ENCODE assay signal across 24 cellular contexts in the genomic region with DNA sequence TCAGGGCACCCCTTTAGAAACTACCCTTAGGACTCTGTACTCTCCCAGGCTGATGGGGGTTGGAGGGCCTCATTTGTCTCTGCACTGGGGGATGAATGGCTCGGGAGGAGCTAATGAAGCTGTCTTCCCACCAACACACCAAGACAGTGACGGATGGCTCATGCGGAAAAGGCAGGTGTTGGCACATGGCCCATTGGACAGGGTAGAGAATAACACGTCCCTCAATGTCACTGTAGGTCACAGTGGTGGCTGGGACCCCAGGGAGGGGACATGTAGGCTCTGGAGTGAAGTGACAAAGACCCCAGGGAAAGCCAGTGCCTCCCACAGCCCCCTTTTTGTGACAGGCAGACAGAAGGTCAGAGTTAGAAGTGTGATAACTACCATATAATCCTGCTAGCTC.
"Had no signal": no experiment of that assay in that cellular context is flagged by ENCODE, and none has a peak within 500 bp of the region (broad histone marks: within the 10 kb centered on the region; RNA-seq: fewer than 3 reads in every experiment).

No MANE protein-coding gene starts in this region.

- H3K9ac ChIP-seq: parathyroid adenoma had no signal

- FAIRE-seq: small intestine had no signal

- H3K36me3 ChIP-seq: left ventricle myocardium inferior, neutrophil, thyroid gland, transverse colon, upper lobe of left lung, vagina had no signal

- H3K27ac ChIP-seq: left ventricle myocardium inferior, neutrophil, parathyroid adenoma, thyroid gland, transverse colon, upper lobe of left lung, vagina had no signal

- ATAC-seq: mucosa of descending colon; naive thymus-derived CD8-positive, alpha-beta T cell; right cardiac atrium; sciatic nerve; stimulated activated memory B cell treated with anti-CD40 and anti-IgM and Interleukin-4, amounts not matched to agents 10 μg/mL and 1 μg/mL and 100 μg/mL, for 72 hours; stimulated activated naive CD8-positive, alpha-beta T cell treated with anti-CD3 and anti-CD28 coated beads, Interleukin-15, amount 100 ng/mL, for 72 hours had no signal

- H3K9me3 ChIP-seq: left ventricle myocardium inferior, mucosa of descending colon, neutrophil, thyroid gland, transverse colon, upper lobe of left lung, vagina had no signal

- H3K4me3 ChIP-seq: left ventricle myocardium inferior, lung, mucosa of descending colon, thyroid gland, transverse colon, upper lobe of left lung, vagina had no signal

- H2AFZ ChIP-seq: parathyroid adenoma had no signal

- H3K79me2 ChIP-seq: parathyroid adenoma had no signal

- H3K27me3 ChIP-seq: neutrophil, thyroid gland, transverse colon, upper lobe of left lung, vagina had no signal

- DNase-seq: islet precursor cell; left ventricle myocardium inferior; mesendoderm; naive thymus-derived CD8-positive, alpha-beta T cell; occipital lobe; retina; right cardiac atrium; small intestine; stimulated activated CD4-positive, alpha-beta T cell treated with anti-CD3 and anti-CD28 coated beads, Interleukin-1b, Interleukin-23, amount 100 ng/mL, for 48 hours; stimulated activated CD4-positive, alpha-beta T cell treated with anti-CD3 and anti-CD28 coated beads, Interleukin-2, amount 100 ng/mL, for 48 hours; stimulated activated CD4-positive, alpha-beta T cell treated with anti-CD3 and anti-CD28 coated beads, Interleukin-4, amount 100 ng/mL, for 4 hours; stimulated activated CD8-positive, alpha-beta memory T cell treated with anti-CD3 and anti-CD28 coated beads, Interleukin-4, amount 100 ng/mL, for 48 hours; stimulated activated naive CD4-positive, alpha-beta T cell treated with Interleukin-2 at 50 U/mL for 16 hours; stimulated activated naive CD8-positive, alpha-beta T cell treated with anti-CD3 and anti-CD28 coated beads, Interleukin-15, amount 100 ng/mL, for 72 hours; thyroid gland; transverse colon; upper lobe of left lung had no signal

- H3K4me1 ChIP-seq: left ventricle myocardium inferior, parathyroid adenoma, thyroid gland, transverse colon, upper lobe of left lung, vagina had no signal
